ENCODE assay signal across 8 cellular contexts in genomic region chr1:39102537-39103320, GRCh38.
DNase-seq lines count a peak whose midpoint lies in the region; ATAC-seq and TF ChIP-seq lines count a peak whose summit lies in the region.

No MANE protein-coding gene starts in this region.

- H3K9me3 ChIP-seq in gastroesophageal sphincter (no peaks in the 10 kb centered on the region), neuronal stem cell (replicated peaks in 1 of 2; ENCODE audit: control insufficient read depth in 2 of 2, insufficient read depth in 1 of 2, low read depth in 1 of 2, low read length in 2 of 2) (no peaks in the 10 kb centered on the region)

- H3K27me3 ChIP-seq in HL-60 (ENCODE audit: insufficient read depth, poor library complexity, severe bottlenecking), result peaks cover 18% of the 10 kb centered on the region
- H3K27me3 ChIP-seq in gastroesophageal sphincter, result no peaks in the 10 kb centered on the region
- no peaks in the 10 kb centered on the region for H3K27me3 ChIP-seq in neuronal stem cell (ENCODE audit: control insufficient read depth in 3 of 3, insufficient read depth in 3 of 3, low read depth in 1 of 3, low read length in 3 of 3)

- 10 to 28% methylated on average over 8 to 10 of the region's 11 CpGs for WGBS in gastroesophageal sphincter (ENCODE audit: low coverage in 1 of 2), 2 donors
- no CpG with 5 or more reads among the region's 11 CpGs for WGBS in neuronal stem cell (ENCODE audit: extremely low coverage in 2 of 2, insufficient read length in 2 of 2, insufficient replicate concordance in 1 of 2), 2 donors

- H2AFZ ChIP-seq in neuronal stem cell (ENCODE audit: low read length), result peak overlapping the region; percentile 23

- H3K79me1 ChIP-seq in neuronal stem cell (ENCODE audit: low read depth, low read length), result no peaks in the 10 kb centered on the region

- H3K4me1 Mint-ChIP-seq in activated naive CD4-positive, alpha-beta T cell treated with anti-CD3 and anti-CD28 coated beads for 36 hours (ENCODE audit: low read depth), result peaks cover 40% of the 10 kb centered on the region

- H3K4me1 ChIP-seq in gastroesophageal sphincter (peaks cover 14 to 54% (median 16%) of the 10 kb centered on the region in 3 donors), neuronal stem cell (ENCODE audit: control insufficient read depth in 2 of 2, insufficient read depth in 1 of 2, low read depth in 1 of 2, low read length in 2 of 2) (peaks cover 18 to 33% of the 10 kb centered on the region in 2 donors)

- TF ChIP-seq POLR2A in gastroesophageal sphincter (IDR thresholded peaks at IDR 0.05), result no peak

- no peaks in the 10 kb centered on the region for H3K36me3 ChIP-seq in gastroesophageal sphincter
- H3K36me3 ChIP-seq in neuronal stem cell (replicated peaks in 1 of 2; ENCODE audit: control insufficient read depth in 2 of 2, insufficient read depth in 2 of 2, low read length in 2 of 2), result no peaks in the 10 kb centered on the region

- H3K4me2 ChIP-seq in neuronal stem cell (ENCODE audit: insufficient read depth, low read length, poor library complexity, severe bottlenecking), result peak overlapping the region; percentile 34

- no peak overlapping the region for H3K4ac ChIP-seq in neuronal stem cell (ENCODE audit: low read length)

- DNase-seq in G401 (ENCODE audit: low spot score) (peak; percentile 82), HL-60 (ENCODE audit: low read depth in 1 of 2, low spot score in 1 of 2) (peak in 1 of 2 experiments; percentile 81), NCI-H69 (lab: John Stamatoyannopoulos, UW) (peak; percentile 69), neuronal stem cell (ENCODE audit: low spot score) (peak; percentile 63)
- DNase-seq in activated naive CD4-positive, alpha-beta T cell treated with anti-CD3 and anti-CD28 coated beads for 36 hours, result peak; percentile 46

- ATAC-seq in gastroesophageal sphincter (no peak), GM19452 (IDR thresholded peaks at IDR 0.05; ENCODE audit: unreplicated experiment) (no peak), HG03571 (IDR thresholded peaks at IDR 0.05; ENCODE audit: unreplicated experiment) (no peak)

- TF ChIP-seq EP300 in gastroesophageal sphincter (IDR thresholded peaks at IDR 0.05), result no peak

- no peak overlapping the region for H3K27ac Mint-ChIP-seq in activated naive CD4-positive, alpha-beta T cell treated with anti-CD3 and anti-CD28 coated beads for 36 hours

- no peak overlapping the region for H2BK5ac ChIP-seq in neuronal stem cell (ENCODE audit: low read length)

- H3K18ac ChIP-seq in neuronal stem cell (ENCODE audit: low read length), result no peak overlapping the region

- H3K36me3 Mint-ChIP-seq in activated naive CD4-positive, alpha-beta T cell treated with anti-CD3 and anti-CD28 coated beads for 36 hours (ENCODE audit: low read depth), result no peaks in the 10 kb centered on the region

- H3K27ac ChIP-seq in HL-60 (replicated peaks), result no peak overlapping the region
- peak overlapping the region in 3 of 4 donors; percentile 94 to 98 (median 97) for H3K27ac ChIP-seq in gastroesophageal sphincter
- peak overlapping the region; percentile 91 for H3K27ac ChIP-seq in neuronal stem cell (replicated peaks; ENCODE audit: low read length)

- H4K91ac ChIP-seq in neuronal stem cell (ENCODE audit: low read depth, low read length, poor library complexity), result no peak overlapping the region

- in situ Hi-C loops in G401 (cut with HindIII; ENCODE audit: low sequenced_read_pairs), result no loop called here

- no peak overlapping the region for H2BK15ac ChIP-seq in neuronal stem cell (ENCODE audit: low read length)

- intact Hi-C loops in activated naive CD4-positive, alpha-beta T cell treated with anti-CD3 and anti-CD28 coated beads for 36 hours (cut with micrococcal nuclease), result loop anchor here (1.0 to 10.0 kb wide), 8 partner anchors 83 to 622 kb away; no protein-coding TSS in a partner anchor

- CTCF ChIA-PET in activated naive CD4-positive, alpha-beta T cell treated with anti-CD3 and anti-CD28 coated beads for 36 hours (lab: Charles Lee), result interaction anchor here (0.7 to 1.5 kb wide), 6 partner anchors 85 to 1561 kb away, joined by 3 to 8 read pairs (median 4); no protein-coding TSS in a partner anchor

- H3K27me3 Mint-ChIP-seq in activated naive CD4-positive, alpha-beta T cell treated with anti-CD3 and anti-CD28 coated beads for 36 hours (ENCODE audit: low read depth), result peaks cover 8% of the 10 kb centered on the region

- H2AK5ac ChIP-seq in neuronal stem cell (ENCODE audit: low read depth, low read length), result no peak overlapping the region

- no peak overlapping the region for H3K14ac ChIP-seq in neuronal stem cell (ENCODE audit: low read length)

- no peak overlapping the region for H2BK12ac ChIP-seq in neuronal stem cell (ENCODE audit: low read length)

- no peak overlapping the region for H4K8ac ChIP-seq in neuronal stem cell (ENCODE audit: low read depth, low read length)

- H3K4me3 ChIP-seq in HL-60 (replicated peaks; ENCODE audit: insufficient read depth, low read length), result no peak overlapping the region
- H3K4me3 ChIP-seq in gastroesophageal sphincter, result no peak overlapping the region
- H3K4me3 ChIP-seq in neuronal stem cell (ENCODE audit: low read length in 2 of 2), result peak overlapping the region; percentile 62 to 64

- no peaks in the 10 kb centered on the region for H3K9me3 Mint-ChIP-seq in activated naive CD4-positive, alpha-beta T cell treated with anti-CD3 and anti-CD28 coated beads for 36 hours

- TF ChIP-seq CTCF in HL-60 (IDR thresholded peaks at IDR 0.05; ENCODE audit: insufficient read depth, low read length) (peak; percentile 40), gastroesophageal sphincter (IDR thresholded peaks at IDR 0.05) (peak; percentile 67 to 95 (median 89))

- no peak overlapping the region for H2BK120ac ChIP-seq in neuronal stem cell (ENCODE audit: low read depth, low read length)

- H3K9ac ChIP-seq in neuronal stem cell (ENCODE audit: low read depth, low read length, poor library complexity), result no peak overlapping the region

- H3K23ac ChIP-seq in neuronal stem cell (ENCODE audit: low read depth, low read length, poor library complexity), result no peak overlapping the region

- H3K4me3 Mint-ChIP-seq in activated naive CD4-positive, alpha-beta T cell treated with anti-CD3 and anti-CD28 coated beads for 36 hours, result peak overlapping the region; percentile 14

Comparison
In these comparisons a context has a peak if more than half of its experiments do, and no peak if none do; other contexts are left out.
1. H3K4me3 ChIP-seq: peak in neuronal stem cell (2 of 2); none in HL-60 (single experiment) and gastroesophageal sphincter (0 of 2).